In the genomic region with DNA sequence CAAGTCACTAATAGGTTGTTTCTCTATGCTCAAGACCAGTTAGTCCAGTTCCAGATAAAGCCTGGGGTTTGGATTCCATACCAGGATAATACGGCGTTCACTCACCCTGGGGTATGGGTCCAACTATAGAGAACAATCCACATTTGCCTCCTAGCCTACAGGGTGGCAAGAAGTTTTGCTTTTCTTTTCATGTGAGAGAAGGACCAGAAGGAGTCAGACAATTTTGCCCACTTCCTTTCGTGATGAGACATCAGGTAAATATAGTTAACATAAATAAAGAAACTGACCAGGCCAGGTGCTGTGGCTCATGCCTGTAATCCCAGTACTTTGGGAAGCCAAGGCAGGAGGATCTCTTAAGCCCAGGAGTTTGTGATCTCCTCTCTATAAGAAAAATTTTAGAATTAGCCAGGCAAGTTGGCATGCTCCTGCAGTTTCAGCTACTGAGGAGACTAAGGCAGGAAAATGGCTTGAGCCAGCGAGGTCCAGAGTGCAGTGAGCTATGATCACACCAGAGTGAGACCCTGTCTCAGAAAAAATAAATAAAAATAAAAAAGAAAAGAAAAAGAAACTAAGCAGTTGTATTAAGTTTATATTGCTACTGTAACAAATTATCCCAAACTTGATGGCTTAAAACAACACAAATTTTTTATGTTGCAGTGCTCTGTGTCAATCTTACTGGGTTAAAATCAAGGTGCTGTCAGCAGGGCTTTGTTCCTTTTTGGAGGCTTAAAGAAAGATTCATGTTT, we compare ENCODE assay signal across 9 cellular contexts. TPM values are rescaled to one million over a fixed set of nuclear protein-coding genes. Genes with fewer than 3 reads are reported as not detected.
A peak's percentile ranks its signal among the peaks of the same experiment; 100 is the strongest.
DNase-seq lines count a peak whose midpoint lies in the region; ATAC-seq and TF ChIP-seq lines count a peak whose summit lies in the region.
"Had no signal": no experiment of that assay in that cellular context is flagged by ENCODE, and none has a peak within 500 bp of the region (broad histone marks: within the 10 kb centered on the region; RNA-seq: fewer than 3 reads in every experiment).

No MANE protein-coding gene starts in this region.

- H3K4me1 ChIP-seq in lower lobe of right lung = no peaks in the 10 kb centered on the region

- intact Hi-C loops in lower lobe of right lung (cut with DNase I) = no loop called here

- TF ChIP-seq CTCF in lower lobe of right lung (IDR thresholded peaks at IDR 0.05) = no peak

- H3K36me3 ChIP-seq in lower lobe of right lung (no peaks in the 10 kb centered on the region), H7 (replicated peaks; ENCODE audit: control insufficient read depth, insufficient read depth, low read length) (no peaks in the 10 kb centered on the region)

- H3K4me3 ChIP-seq in lower lobe of right lung (no peak overlapping the region), H7 (ENCODE audit: insufficient read depth, low read depth, low read length) (no peak overlapping the region)

- no peaks in the 10 kb centered on the region for H3K9me3 ChIP-seq in lower lobe of right lung

- peak overlapping the region; percentile 37 for H3K27ac ChIP-seq in lower lobe of right lung

- ATAC-seq in GM18519 (IDR thresholded peaks at IDR 0.05; ENCODE audit: low FRiP score, unreplicated experiment) (peak; percentile 50), GM21717 (IDR thresholded peaks at IDR 0.05; ENCODE audit: unreplicated experiment) (peak; percentile 82), HG03571 (IDR thresholded peaks at IDR 0.05; ENCODE audit: unreplicated experiment) (peak; percentile 74), lower lobe of right lung (no peak)

- H3K27me3 ChIP-seq in lower lobe of right lung (ENCODE audit: low read depth) = no peaks in the 10 kb centered on the region
- no peaks in the 10 kb centered on the region for H3K27me3 ChIP-seq in H7 (ENCODE audit: control insufficient read depth, insufficient read depth, low read length)

- no peak for DNase-seq in lower lobe of right lung
- DNase-seq in islet precursor cell = no peak
- no peak for DNase-seq in putamen (ENCODE audit: low spot score)
- no peak for DNase-seq in retina
- no peak for DNase-seq in H7
- DNase-seq: stimulated activated CD4-positive, alpha-beta T cell treated with anti-CD3 and anti-CD28 coated beads, Interleukin-4, amount 100 ng/mL, for 1 hour had no signal

RNA-seq across cellular contexts. Expression of a gene that starts 7.5 kb away (rescaled TPM):
- total RNA-seq in lower lobe of right lung = 96.4 TPM
- 30.1 and 34.5 TPM in 2 replicates for total RNA-seq in H7 (2014; rRNA removed; shearing (Covaris generic))

RNA-seq across cellular contexts. Expression of a gene that starts 47.1 kb away (rescaled TPM):
- total RNA-seq in lower lobe of right lung = 77.8 TPM
- total RNA-seq in H7 (2014; rRNA removed; shearing (Covaris generic)) = 62.7 and 83.1 TPM in 2 replicates

Comparison
In these comparisons a context has a peak if more than half of its experiments do, and no peak if none do; other contexts are left out.
1. ATAC-seq: peak in GM18519 (single experiment), GM21717 (single experiment) and HG03571 (single experiment); none in lower lobe of right lung (0 of 2).